In the genomic region with DNA sequence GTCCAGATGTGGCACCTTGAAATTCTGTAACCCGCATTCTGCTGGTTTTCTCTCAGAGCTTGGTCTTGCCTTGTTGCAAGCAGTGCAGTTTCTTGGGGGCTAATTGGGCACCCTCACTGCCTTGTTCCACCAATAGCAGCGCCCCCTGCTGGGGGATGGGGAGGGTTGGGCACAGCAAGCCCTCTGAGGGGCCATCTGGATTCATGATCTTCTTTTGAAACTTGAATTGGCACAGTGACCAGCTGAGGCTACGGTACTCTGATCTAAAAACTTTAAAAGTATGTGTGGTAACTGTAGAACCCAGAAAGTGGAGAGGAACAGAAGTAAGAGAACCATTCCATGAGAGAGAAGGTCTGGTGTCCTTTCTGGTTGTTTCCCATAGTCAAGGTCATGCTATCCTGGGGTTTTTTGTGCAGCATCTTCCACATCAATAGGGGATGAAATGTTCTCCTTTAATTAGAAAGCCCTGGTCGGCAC, we compare ENCODE assay signal across 8 cellular contexts.
DNase-seq lines count a peak whose midpoint lies in the region; ATAC-seq and TF ChIP-seq lines count a peak whose summit lies in the region.

No MANE protein-coding gene starts in this region.

- peaks cover 65% of the 10 kb centered on the region for H3K4me1 Mint-ChIP-seq in HFFc6 (ENCODE audit: low read depth)

- H3K27me3 Mint-ChIP-seq in HFFc6 (ENCODE audit: insufficient read depth) = peaks cover 13% of the 10 kb centered on the region

- TF ChIP-seq CTCF in AG09309 (IDR thresholded peaks at IDR 0.05; ENCODE audit: control insufficient read depth, insufficient read depth, low read depth, low read length, missing control alignments) (peak; percentile 72), HFFc6 (IDR thresholded peaks at IDR 0.05) (peak; percentile 91), epithelial cell of proximal tubule (conservative IDR thresholded peaks at IDR 0.05; ENCODE audit: low read depth, low read length) (peak; percentile 82), retinal pigment epithelial cell (conservative IDR thresholded peaks at IDR 0.05; ENCODE audit: low read depth, low read length) (peak; percentile 79)

- H3K36me3 Mint-ChIP-seq in HFFc6 (ENCODE audit: low read depth) = peaks cover 36% of the 10 kb centered on the region

- H3K4me3 ChIP-seq in AG09309 (ENCODE audit: control insufficient read depth, low read depth, low read length) (no peak overlapping the region), epithelial cell of proximal tubule (ENCODE audit: low read depth, low read length) (no peak overlapping the region), retinal pigment epithelial cell (ENCODE audit: low read length) (no peak overlapping the region)

- DNase-seq in AG09309 (ENCODE audit: low read depth) (no peak), HFFc6 (no peak), epithelial cell of proximal tubule (ENCODE audit: low read depth) (no peak), retinal pigment epithelial cell (ENCODE audit: low read depth) (no peak), globus pallidus (ENCODE audit: low spot score) (no peak), DMS79 (lab: John Stamatoyannopoulos, UW) (no peak)
- DNase-seq in activated CD4-positive, alpha-beta T cell treated with anti-CD3 and anti-CD28 coated beads, Interleukin-2, amount 50 U/mL, for 4 hours = peak; percentile 53 to 56

- no peaks in the 10 kb centered on the region for H3K9me3 Mint-ChIP-seq in HFFc6

- H3K27ac Mint-ChIP-seq in HFFc6 = peak overlapping the region; percentile 98

- H3K4me3 Mint-ChIP-seq in HFFc6 = no peak overlapping the region

- ATAC-seq in HG03521 (IDR thresholded peaks at IDR 0.05; ENCODE audit: unreplicated experiment) = no peak

Comparison
In these comparisons a context has a peak if more than half of its experiments do, and no peak if none do; other contexts are left out.
1. DNase-seq: peak in activated CD4-positive, alpha-beta T cell treated with anti-CD3 and anti-CD28 coated beads, Interleukin-2, amount 50 U/mL, for 4 hours (2 of 2); none in AG09309 (single experiment), HFFc6 (single experiment), epithelial cell of proximal tubule (single experiment), retinal pigment epithelial cell (single experiment), globus pallidus (single experiment) and DMS79 (single experiment).
2. Peak in every context shown above with its lines, with median percentiles within 50 percentile points of each other: CTCF ChIP-seq.